In the genomic region with DNA sequence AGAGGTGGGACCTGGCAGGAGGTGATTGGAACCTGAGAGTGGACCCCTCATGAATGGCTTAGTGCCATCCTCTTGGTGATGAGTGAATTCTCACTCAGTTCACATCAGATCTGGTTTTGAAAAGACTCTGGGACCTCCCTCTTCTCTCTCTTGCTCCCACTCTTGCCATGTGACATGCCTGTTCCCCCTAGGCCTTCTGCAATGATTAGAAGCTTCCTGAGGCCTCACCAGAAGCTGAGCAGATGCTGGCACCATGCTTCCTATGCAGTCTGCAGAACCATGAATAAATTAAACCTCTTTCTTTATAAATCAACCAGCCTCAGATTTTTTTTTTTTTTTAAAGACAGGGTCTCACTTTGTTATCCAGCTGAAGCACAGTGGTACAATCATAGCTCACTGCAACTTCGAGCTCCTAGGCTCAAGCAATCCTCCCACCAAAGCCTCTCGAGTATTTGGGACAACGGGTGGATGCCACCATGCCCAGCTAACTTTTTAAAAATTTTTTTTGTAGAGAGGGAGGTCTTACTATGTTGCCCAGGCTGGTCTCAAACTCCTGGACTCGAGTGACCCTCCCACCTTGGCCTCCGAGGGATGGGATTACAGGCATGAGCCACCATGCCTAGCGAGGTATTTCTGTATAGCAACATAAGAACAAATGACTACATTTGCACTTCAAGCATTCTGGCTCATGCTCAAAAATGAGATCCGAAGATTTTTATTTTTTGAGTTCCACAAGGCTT, we compare ENCODE assay signal across 1 cellular context.
TF ChIP-seq lines count a peak whose summit lies in the region.

No MANE protein-coding gene starts in this region.

TF ChIP-seq in HEK293, 187 proteins besides CTCF, POLR2A, EP300 and RAD21:
- TF ChIP-seq ZXDB (tag by site-specific recombination; IDR thresholded peaks at IDR 0.05) (no peak), ZBTB8A (tag by site-specific recombination; IDR thresholded peaks at IDR 0.05) (no peak), SETDB1 (IDR thresholded peaks at IDR 0.05; ENCODE audit: insufficient read length, low read length) (peak; percentile 17), GLIS2 (tag by site-specific recombination; IDR thresholded peaks at IDR 0.05) (no peak), ZNF776 (tag by site-specific recombination; IDR thresholded peaks at IDR 0.05; ENCODE audit: borderline replicate concordance) (0 out of 2 replicates have a peak, but pooled peaks have one; percentile 51), PRDM4 (tag by site-specific recombination; IDR thresholded peaks at IDR 0.05) (no peak), ZNF239 (tag by site-specific recombination; IDR thresholded peaks at IDR 0.05) (no peak)
